Comparison of ENCODE assay signal across 16 cellular contexts in the genomic region with DNA sequence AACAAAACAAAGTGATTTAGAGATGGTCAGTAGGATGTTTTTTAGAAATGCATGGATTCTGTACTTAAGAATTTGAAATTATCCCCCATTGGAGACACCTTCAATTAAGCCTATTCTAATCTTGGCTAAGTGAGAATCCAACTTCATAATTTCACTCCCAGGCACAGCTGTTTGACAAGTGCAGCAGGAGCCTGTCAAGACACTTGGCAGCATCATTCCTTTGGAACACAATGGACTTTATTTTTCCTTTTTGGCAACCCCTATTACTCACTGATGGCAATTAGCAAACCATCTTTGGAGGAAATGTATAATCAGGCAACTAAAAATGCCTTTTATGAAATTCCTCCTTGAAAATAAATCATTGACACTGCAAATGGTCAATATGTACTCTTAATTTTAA.
A peak's percentile ranks its signal among the peaks of the same experiment; 100 is the strongest.
DNase-seq lines count a peak whose midpoint lies in the region; ATAC-seq and TF ChIP-seq lines count a peak whose summit lies in the region.
"Had no signal": no experiment of that assay in that cellular context is flagged by ENCODE, and none has a peak within 500 bp of the region (broad histone marks: within the 10 kb centered on the region; RNA-seq: fewer than 3 reads in every experiment).

No MANE protein-coding gene starts in this region.

- TF ChIP-seq CTCF in fibroblast of the aortic adventitia (IDR thresholded peaks at IDR 0.05; ENCODE audit: insufficient read depth, low read length) (no peak), transverse colon (IDR thresholded peaks at IDR 0.05) (no peak), WERI-Rb-1 (IDR thresholded peaks at IDR 0.05; ENCODE audit: low read depth, low read length) (no peak), foreskin keratinocyte (conservative IDR thresholded peaks at IDR 0.05) (no peak)

- no peak overlapping the region for H3K9ac ChIP-seq in mucosa of rectum (ENCODE audit: low read depth in 1 of 2, low read length in 2 of 2)

- no peaks in the 10 kb centered on the region for H3K9me3 ChIP-seq in mucosa of rectum (ENCODE audit: control insufficient read depth in 2 of 2, low read length in 2 of 2)
- no peaks in the 10 kb centered on the region for H3K9me3 ChIP-seq in transverse colon
- H3K9me3 ChIP-seq in WERI-Rb-1 (ENCODE audit: severe bottlenecking): no peaks in the 10 kb centered on the region
- H3K9me3 ChIP-seq: BE2C had no signal

- no peak for TF ChIP-seq EP300 in transverse colon (IDR thresholded peaks at IDR 0.05; ENCODE audit: low read depth)

- no peak overlapping the region for H3K4me3 ChIP-seq in fibroblast of the aortic adventitia (ENCODE audit: low read depth, low read length)
- no peak overlapping the region for H3K4me3 ChIP-seq in mucosa of rectum (ENCODE audit: low read length in 2 of 2)
- H3K4me3 ChIP-seq in transverse colon: no peak overlapping the region
- no peak overlapping the region for H3K4me3 ChIP-seq in WERI-Rb-1 (ENCODE audit: low read depth, low read length)

- H3K4me1 ChIP-seq in mucosa of rectum (ENCODE audit: control insufficient read depth in 2 of 2, insufficient read depth in 2 of 2, low read length in 2 of 2) (peaks cover 12 to 33% of the 10 kb centered on the region in 2 donors), transverse colon (peaks cover 0 to 49% (median 33%) of the 10 kb centered on the region in 4 donors), foreskin keratinocyte (no peaks in the 10 kb centered on the region)
- H3K4me1 ChIP-seq: BE2C had no signal

- intact Hi-C loops in Right ventricle myocardium inferior (cut with DNase I): no loop called here
- intact Hi-C loops in cardiac septum (cut with DNase I): no loop called here
- intact Hi-C loops in transverse colon (cut with DNase I; ENCODE audit: low total_unique reads): no loop called here

- DNase-seq in Right ventricle myocardium inferior (ENCODE audit: missing footprints): no peak
- DNase-seq in cardiac septum (ENCODE audit: low spot score): no peak
- peak; percentile 51 for DNase-seq in fibroblast of the aortic adventitia (ENCODE audit: low read depth)
- no peak for DNase-seq in transverse colon
- DNase-seq in WERI-Rb-1: no peak
- DNase-seq in foreskin keratinocyte: no peak
- DNase-seq: BE2C; CD4-positive, alpha-beta memory T cell; DMS79 treated with DMSO at 0.1 percent for 48 hours; H7; NCI-H1048; NCI-H226; NCI-H526 treated with DMSO at 0.1 percent for 48 hours had no signal

- in situ Hi-C loops in transverse colon (cut with MboI; ENCODE audit: low pct_ligation_motif_present in 1 of 4, low pct_unique_long_range_greater_than_20kb in 1 of 4, low sequenced_read_pairs in 3 of 4): no loop called here

- H3K27ac ChIP-seq in mucosa of rectum (ENCODE audit: low read depth in 2 of 2, low read length in 2 of 2) (peak overlapping the region; percentile 74 to 77), transverse colon (peak overlapping the region; percentile 60 to 78 (median 71)), WERI-Rb-1 (no peak overlapping the region), foreskin keratinocyte (no peak overlapping the region)
- H3K27ac ChIP-seq: 22Rv1 had no signal

- no peak for TF ChIP-seq POLR2A in transverse colon (IDR thresholded peaks at IDR 0.05)

- H3K27me3 ChIP-seq in mucosa of rectum (ENCODE audit: control insufficient read depth in 2 of 2, insufficient read depth in 2 of 2, low read length in 2 of 2) (no peaks in the 10 kb centered on the region), transverse colon (no peaks in the 10 kb centered on the region), WERI-Rb-1 (ENCODE audit: insufficient read depth, low read depth, severe bottlenecking) (no peaks in the 10 kb centered on the region), foreskin keratinocyte (no peaks in the 10 kb centered on the region)
- H3K27me3 ChIP-seq: BE2C had no signal

- peak; percentile 71 for ATAC-seq in Right ventricle myocardium inferior
- ATAC-seq in HG02759 (IDR thresholded peaks at IDR 0.05; ENCODE audit: unreplicated experiment): no peak
- ATAC-seq in foreskin keratinocyte: no peak

- H3K36me3 ChIP-seq in mucosa of rectum (ENCODE audit: control insufficient read depth in 2 of 2, insufficient read depth in 2 of 2, low read length in 2 of 2): no peaks in the 10 kb centered on the region
- H3K36me3 ChIP-seq in transverse colon: no peaks in the 10 kb centered on the region
- no peaks in the 10 kb centered on the region for H3K36me3 ChIP-seq in WERI-Rb-1
- H3K36me3 ChIP-seq: BE2C had no signal

Comparison
In these comparisons a context has a peak if more than half of its experiments do, and no peak if none do; other contexts are left out.
1. H3K27ac ChIP-seq: peak in mucosa of rectum (2 of 2) and transverse colon (4 of 4); none in WERI-Rb-1 (single experiment) and foreskin keratinocyte (single experiment).